In the genomic region with DNA sequence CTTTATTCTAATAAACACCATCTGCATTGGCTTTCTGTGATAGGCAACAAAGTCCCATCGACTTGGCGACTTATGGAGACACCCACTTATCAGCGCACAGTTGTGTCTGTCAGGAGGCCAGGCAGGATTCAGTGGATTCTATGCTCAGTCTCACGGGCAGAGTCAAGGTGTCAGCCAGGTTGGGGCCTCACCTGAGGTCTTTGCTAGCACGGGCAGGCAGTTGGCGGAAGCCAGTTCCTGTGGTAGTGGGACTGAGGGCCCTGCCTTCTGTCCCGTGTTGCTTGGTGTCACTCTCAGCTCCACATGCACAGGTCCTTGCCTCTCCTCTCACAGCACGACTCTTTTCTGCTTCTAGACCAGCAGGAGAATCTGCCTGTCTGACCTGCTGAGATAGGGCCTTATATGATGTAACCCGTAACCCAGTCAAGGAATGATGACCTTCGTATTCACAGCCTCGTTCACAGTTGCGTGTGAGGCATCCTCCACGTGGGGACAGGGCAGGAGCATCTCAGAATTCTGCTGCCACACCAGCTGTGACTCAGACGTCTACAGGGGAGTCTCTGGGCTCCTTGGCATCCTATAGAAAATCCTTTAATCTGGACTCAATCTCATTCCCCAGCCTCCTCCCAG, we compare ENCODE assay signal across 14 cellular contexts. TPM values are rescaled to one million over a fixed set of nuclear protein-coding genes. Genes with fewer than 3 reads are reported as not detected.
DNase-seq lines count a peak whose midpoint lies in the region; ATAC-seq and TF ChIP-seq lines count a peak whose summit lies in the region.
"Had no signal": no experiment of that assay in that cellular context is flagged by ENCODE, and none has a peak within 500 bp of the region (broad histone marks: within the 10 kb centered on the region; RNA-seq: fewer than 3 reads in every experiment).

No MANE protein-coding gene starts in this region.

- CTCF ChIA-PET in HEK293T (lab: Yijun Ruan, JAX), result no interaction called here

- 88% methylated on average over 14 of the region's 14 CpGs for WGBS in mesenchymal stem cell

- peaks cover 32% of the 10 kb centered on the region for H3K4me1 ChIP-seq in mesenchymal stem cell (ENCODE audit: control insufficient read depth, insufficient read depth, low read depth, low read length)

- ATAC-seq in GM21526 (IDR thresholded peaks at IDR 0.05; ENCODE audit: low FRiP score, unreplicated experiment), result no peak
- no peak for ATAC-seq in GM18511 (IDR thresholded peaks at IDR 0.05; ENCODE audit: unreplicated experiment)

- no peak for TF ChIP-seq CTCF in brain (conservative IDR thresholded peaks at IDR 0.05)

- DNase-seq in AG08395 (ENCODE audit: low spot score) (peak; percentile 10), EH (ENCODE audit: low read depth) (peak; percentile 54), mesenchymal stem cell (no peak), HEK293T (ENCODE audit: extremely low spot score) (no peak), GDM1 (lab: John Stamatoyannopoulos, UW) (no peak)
- DNase-seq: activated naive CD4-positive, alpha-beta T cell treated with Interleukin-2 at 50 U/mL for 16 hours; NCI-H1105; NCI-H524; SJCRH30; stimulated activated CD4-positive, alpha-beta T cell treated with anti-CD3 and anti-CD28 coated beads, Interleukin-4, amount 100 ng/mL, for 1 hour had no signal

- no peak overlapping the region for H3K14ac ChIP-seq in mesenchymal stem cell (ENCODE audit: low read length in 2 of 2)

- no peak overlapping the region for H3K4me2 ChIP-seq in mesenchymal stem cell (ENCODE audit: low read length, poor library complexity, severe bottlenecking)

- H3K27me3 Mint-ChIP-seq in brain, result no peaks in the 10 kb centered on the region

- H3K27ac ChIP-seq in mesenchymal stem cell (ENCODE audit: low read length, poor library complexity, severe bottlenecking), result no peak overlapping the region
- H3K27ac ChIP-seq: ascending aorta, SJCRH30 had no signal

- no peaks in the 10 kb centered on the region for H3K9me3 ChIP-seq in mesenchymal stem cell (ENCODE audit: control insufficient read depth, low read length)
- H3K9me3 ChIP-seq: ascending aorta, SJCRH30 had no signal

- no peak overlapping the region for H3K4me3 Mint-ChIP-seq in brain

- H3K36me3 ChIP-seq in mesenchymal stem cell (ENCODE audit: control insufficient read depth in 1 of 2, insufficient read depth in 2 of 2, low read depth in 1 of 2, low read length in 2 of 2), result peaks cover 49 to 58% of the 10 kb centered on the region in 2 experiments

- no peaks in the 10 kb centered on the region for H3K27me3 ChIP-seq in mesenchymal stem cell (ENCODE audit: control insufficient read depth in 1 of 2, insufficient read depth in 1 of 2, low read length in 2 of 2)
- H3K27me3 ChIP-seq: ascending aorta, SJCRH30 had no signal

- H3K36me3 Mint-ChIP-seq in brain, result peaks cover 32% of the 10 kb centered on the region

- peak overlapping the region in 3 of 5 experiments; percentile 8 to 44 (median 29) for H3K27ac Mint-ChIP-seq in brain

- H3K9ac ChIP-seq in mesenchymal stem cell (ENCODE audit: low read length), result no peak overlapping the region

- H3K9me3 Mint-ChIP-seq in brain, result no peaks in the 10 kb centered on the region

- POLR2A ChIA-PET in HEK293T (lab: Yijun Ruan, JAX), result no interaction called here

- no peak overlapping the region for H3K18ac ChIP-seq in mesenchymal stem cell (ENCODE audit: low read depth in 1 of 2, low read length in 2 of 2)

- H2BK120ac ChIP-seq in mesenchymal stem cell (ENCODE audit: low read depth, low read length), result no peak overlapping the region

- no peak overlapping the region for H4K91ac ChIP-seq in mesenchymal stem cell (ENCODE audit: low read length)

- H2AFZ ChIP-seq in mesenchymal stem cell (ENCODE audit: low read depth, low read length), result no peak overlapping the region

- no peak overlapping the region for H4K8ac ChIP-seq in mesenchymal stem cell (ENCODE audit: low read length)

- H3K4me3 ChIP-seq in mesenchymal stem cell (ENCODE audit: insufficient read depth in 1 of 2, low read depth in 1 of 2, low read length in 2 of 2), result no peak overlapping the region
- H3K4me3 ChIP-seq: ascending aorta, SJCRH30 had no signal

- H3K23ac ChIP-seq in mesenchymal stem cell (ENCODE audit: low read length in 2 of 2), result no peak overlapping the region

- H3K4me1 Mint-ChIP-seq in brain, result no peaks in the 10 kb centered on the region

- no peak overlapping the region for H3K4ac ChIP-seq in mesenchymal stem cell (ENCODE audit: low read depth in 1 of 2, low read length in 2 of 2)

- peak overlapping the region in 1 of 2 experiments; percentile 7 for H2BK12ac ChIP-seq in mesenchymal stem cell (ENCODE audit: low read length in 2 of 2)

- no peak overlapping the region for H2AK5ac ChIP-seq in mesenchymal stem cell (ENCODE audit: low read length, severe bottlenecking)

- peak overlapping the region; percentile 64 for H2BK15ac ChIP-seq in mesenchymal stem cell (ENCODE audit: low read depth, poor library complexity, severe bottlenecking)

- no peak overlapping the region for H2BK5ac ChIP-seq in mesenchymal stem cell (ENCODE audit: low read depth, low read length, poor library complexity, severe bottlenecking)

- H3K79me1 ChIP-seq in mesenchymal stem cell (replicated peaks; ENCODE audit: low read length, poor library complexity, severe bottlenecking), result peaks cover 25% of the 10 kb centered on the region

TF ChIP-seq in HEK293T, 16 proteins besides CTCF, POLR2A, EP300 and RAD21:
- TF ChIP-seq L3MBTL2 (conservative IDR thresholded peaks at IDR 0.05) (no peak), ELF4 (IDR thresholded peaks at IDR 0.05) (no peak), FOXA1 (IDR thresholded peaks at IDR 0.05) (no peak), NFRKB (IDR thresholded peaks at IDR 0.05) (no peak), BHLHE40 (IDR thresholded peaks at IDR 0.05; ENCODE audit: borderline replicate concordance) (no peak), ZNF384 (IDR thresholded peaks at IDR 0.05) (no peak)
- TF ChIP-seq, protein P1, sequence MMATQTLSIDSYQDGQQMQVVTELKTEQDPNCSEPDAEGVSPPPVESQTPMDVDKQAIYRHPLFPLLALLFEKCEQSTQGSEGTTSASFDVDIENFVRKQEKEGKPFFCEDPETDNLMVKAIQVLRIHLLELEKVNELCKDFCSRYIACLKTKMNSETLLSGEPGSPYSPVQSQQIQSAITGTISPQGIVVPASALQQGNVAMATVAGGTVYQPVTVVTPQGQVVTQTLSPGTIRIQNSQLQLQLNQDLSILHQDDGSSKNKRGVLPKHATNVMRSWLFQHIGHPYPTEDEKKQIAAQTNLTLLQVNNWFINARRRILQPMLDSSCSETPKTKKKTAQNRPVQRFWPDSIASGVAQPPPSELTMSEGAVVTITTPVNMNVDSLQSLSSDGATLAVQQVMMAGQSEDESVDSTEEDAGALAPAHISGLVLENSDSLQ (IDR thresholded peaks at IDR 0.05), result no peak

RNA-seq across cellular contexts. Expression of a gene that starts 10.0 kb away (rescaled TPM):
- 31.7 TPM for polyA plus RNA-seq in brain (ENCODE audit: insufficient read depth, low read depth, low replicate concordance)
- 45.5 TPM for polyA plus RNA-seq in mesenchymal stem cell (2013, experiment 1 of 2)
- 45.2 TPM for polyA plus RNA-seq in mesenchymal stem cell (2013, experiment 2 of 2)

RNA-seq across cellular contexts. Expression of a gene that starts 11.0 kb away (rescaled TPM):
- 24.2 TPM for polyA plus RNA-seq in brain (ENCODE audit: insufficient read depth, low read depth, low replicate concordance)
- 32.8 TPM for polyA plus RNA-seq in mesenchymal stem cell (2013, experiment 1 of 2)
- 32.5 TPM for polyA plus RNA-seq in mesenchymal stem cell (2013, experiment 2 of 2)

Comparison
In these comparisons a context has a peak if more than half of its experiments do, and no peak if none do; other contexts are left out.
1. DNase-seq: peak in AG08395 (single experiment) and EH (single experiment); none in mesenchymal stem cell (single experiment), HEK293T (single experiment) and GDM1 (single experiment).